In the genomic region with DNA sequence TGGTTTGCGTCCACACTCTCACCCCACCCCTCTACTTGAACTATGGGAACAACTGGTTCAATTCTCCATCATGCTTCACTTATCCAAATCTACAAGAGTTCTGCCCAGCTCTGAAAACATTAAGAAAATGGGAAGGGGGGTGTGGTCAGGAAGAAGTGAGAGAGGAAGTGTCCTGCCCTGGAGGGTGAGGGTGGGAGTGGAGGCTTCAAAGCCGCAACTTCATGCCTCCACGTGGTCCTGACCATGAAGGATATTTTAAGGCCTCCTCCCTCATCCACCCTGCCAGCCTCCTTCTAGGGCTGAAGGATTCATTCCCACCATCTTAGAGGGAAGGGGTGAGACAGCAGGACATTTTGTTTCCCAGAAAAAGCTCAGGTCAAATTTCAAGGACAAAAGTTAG, we compare ENCODE assay signal across 19 cellular contexts. TPM values are rescaled to one million over a fixed set of nuclear protein-coding genes. Genes with fewer than 3 reads are reported as not detected.
"Had no signal": no experiment of that assay in that cellular context is flagged by ENCODE, and none has a peak within 500 bp of the region (broad histone marks: within the 10 kb centered on the region; RNA-seq: fewer than 3 reads in every experiment).

No MANE protein-coding gene starts in this region.

- ATAC-seq: activated CD4-positive, CD25-positive, alpha-beta regulatory T cell treated with anti-CD3 and anti-CD28 coated beads, Interleukin-2, amount 50 U/mL, for 24 hours; activated CD8-positive, alpha-beta T cell treated with anti-CD3 and anti-CD28 coated beads, Interleukin-2, amount 10 ng/mL, durations not matched to agents 7 days and 5 days; body of pancreas; heart left ventricle; stimulated activated naive CD8-positive, alpha-beta T cell treated with anti-CD3 and anti-CD28 coated beads, Interleukin-15, Interleukin-2, amounts not matched to agents 100 U/mL and 50 U/mL, for 24 hours had no signal

- H3K9me3 Mint-ChIP-seq: activated CD4-positive, alpha-beta T cell treated with anti-CD3 and anti-CD28 coated beads, Interleukin-2, amount 10 ng/mL, durations not matched to agents 7 days and 5 days; activated naive CD4-positive, alpha-beta T cell treated with anti-CD3 and anti-CD28 coated beads for 36 hours; activated T-cell treated with anti-CD3 and anti-CD28 coated beads, Interleukin-2, amount 50 U/mL, for 24 hours; mesothelial cell of epicardium had no signal

- H3K36me3 ChIP-seq: gastrocnemius medialis, heart left ventricle, left lung, tibial artery had no signal

- DNase-seq: activated CD4-positive, alpha-beta T cell treated with anti-CD3 and anti-CD28 coated beads, Interleukin-2, amount 10 ng/mL, durations not matched to agents 7 days and 5 days; activated CD8-positive, alpha-beta T cell treated with anti-CD3 and anti-CD28 coated beads, Interleukin-2, amount 10 ng/mL, durations not matched to agents 7 days and 5 days; activated naive CD4-positive, alpha-beta T cell treated with anti-CD3 and anti-CD28 coated beads for 36 hours; activated T-cell treated with anti-CD3 and anti-CD28 coated beads, Interleukin-2, amount 50 U/mL, for 24 hours; erythroblast; stimulated activated CD4-positive, alpha-beta T cell treated with anti-CD3 and anti-CD28 coated beads, Interleukin-12 subunit alpha, Interleukin-12 subunit beta, amount 100 ng/mL, for 4 hours; stimulated activated CD4-positive, alpha-beta T cell treated with anti-CD3 and anti-CD28 coated beads, Interleukin-1b, Interleukin-23, amount 100 ng/mL, for 48 hours; stimulated activated CD8-positive, alpha-beta memory T cell treated with anti-CD3 and anti-CD28 coated beads, Interleukin-4, amount 100 ng/mL, for 48 hours; stimulated activated naive CD8-positive, alpha-beta T cell treated with anti-CD3 and anti-CD28 coated beads, Interleukin-15, Interleukin-2, amounts not matched to agents 100 U/mL and 50 U/mL, for 24 hours; T-helper 9 cell had no signal

- H3K4me3 ChIP-seq: body of pancreas, gastrocnemius medialis, heart left ventricle, left lung, tibial artery had no signal

- H3K4me3 Mint-ChIP-seq: activated CD4-positive, alpha-beta T cell treated with anti-CD3 and anti-CD28 coated beads, Interleukin-2, amount 10 ng/mL, durations not matched to agents 7 days and 5 days; activated CD8-positive, alpha-beta T cell treated with anti-CD3 and anti-CD28 coated beads, Interleukin-2, amount 10 ng/mL, durations not matched to agents 7 days and 5 days; activated naive CD4-positive, alpha-beta T cell treated with anti-CD3 and anti-CD28 coated beads for 36 hours; activated T-cell treated with anti-CD3 and anti-CD28 coated beads, Interleukin-2, amount 50 U/mL, for 24 hours; mesothelial cell of epicardium had no signal

- H3K27ac ChIP-seq: body of pancreas, heart left ventricle, left lung, tibial artery had no signal

- H3K4me1 ChIP-seq: body of pancreas, left lung had no signal

- H3K9me3 ChIP-seq: body of pancreas, gastrocnemius medialis, heart left ventricle, left lung, tibial artery had no signal

- H3K4me1 Mint-ChIP-seq: activated CD4-positive, alpha-beta T cell treated with anti-CD3 and anti-CD28 coated beads, Interleukin-2, amount 10 ng/mL, durations not matched to agents 7 days and 5 days; mesothelial cell of epicardium had no signal

- H3K27ac Mint-ChIP-seq: activated CD4-positive, alpha-beta T cell treated with anti-CD3 and anti-CD28 coated beads, Interleukin-2, amount 10 ng/mL, durations not matched to agents 7 days and 5 days; activated CD8-positive, alpha-beta T cell treated with anti-CD3 and anti-CD28 coated beads, Interleukin-2, amount 10 ng/mL, durations not matched to agents 7 days and 5 days; activated naive CD4-positive, alpha-beta T cell treated with anti-CD3 and anti-CD28 coated beads for 36 hours; activated T-cell treated with anti-CD3 and anti-CD28 coated beads, Interleukin-2, amount 50 U/mL, for 24 hours; mesothelial cell of epicardium had no signal

- H3K36me3 Mint-ChIP-seq: mesothelial cell of epicardium had no signal

RNA-seq across cellular contexts. Expression of a gene that starts 5.0 kb away (rescaled TPM):
- total RNA-seq: activated CD4-positive, alpha-beta T cell treated with anti-CD3 and anti-CD28 coated beads, Interleukin-2, amount 10 ng/mL, durations not matched to agents 7 days and 5 days; activated CD8-positive, alpha-beta T cell treated with anti-CD3 and anti-CD28 coated beads, Interleukin-2, amount 10 ng/mL, durations not matched to agents 7 days and 5 days; kidney epithelial cell; lung microvascular endothelial cell had no signal

RNA-seq across cellular contexts. Expression of a gene that starts 59.7 kb away (rescaled TPM):
- total RNA-seq: activated CD4-positive, alpha-beta T cell treated with anti-CD3 and anti-CD28 coated beads, Interleukin-2, amount 10 ng/mL, durations not matched to agents 7 days and 5 days; activated CD8-positive, alpha-beta T cell treated with anti-CD3 and anti-CD28 coated beads, Interleukin-2, amount 10 ng/mL, durations not matched to agents 7 days and 5 days; lung microvascular endothelial cell had no signal
